ENCODE assay signal across 9 cellular contexts in the genomic region with DNA sequence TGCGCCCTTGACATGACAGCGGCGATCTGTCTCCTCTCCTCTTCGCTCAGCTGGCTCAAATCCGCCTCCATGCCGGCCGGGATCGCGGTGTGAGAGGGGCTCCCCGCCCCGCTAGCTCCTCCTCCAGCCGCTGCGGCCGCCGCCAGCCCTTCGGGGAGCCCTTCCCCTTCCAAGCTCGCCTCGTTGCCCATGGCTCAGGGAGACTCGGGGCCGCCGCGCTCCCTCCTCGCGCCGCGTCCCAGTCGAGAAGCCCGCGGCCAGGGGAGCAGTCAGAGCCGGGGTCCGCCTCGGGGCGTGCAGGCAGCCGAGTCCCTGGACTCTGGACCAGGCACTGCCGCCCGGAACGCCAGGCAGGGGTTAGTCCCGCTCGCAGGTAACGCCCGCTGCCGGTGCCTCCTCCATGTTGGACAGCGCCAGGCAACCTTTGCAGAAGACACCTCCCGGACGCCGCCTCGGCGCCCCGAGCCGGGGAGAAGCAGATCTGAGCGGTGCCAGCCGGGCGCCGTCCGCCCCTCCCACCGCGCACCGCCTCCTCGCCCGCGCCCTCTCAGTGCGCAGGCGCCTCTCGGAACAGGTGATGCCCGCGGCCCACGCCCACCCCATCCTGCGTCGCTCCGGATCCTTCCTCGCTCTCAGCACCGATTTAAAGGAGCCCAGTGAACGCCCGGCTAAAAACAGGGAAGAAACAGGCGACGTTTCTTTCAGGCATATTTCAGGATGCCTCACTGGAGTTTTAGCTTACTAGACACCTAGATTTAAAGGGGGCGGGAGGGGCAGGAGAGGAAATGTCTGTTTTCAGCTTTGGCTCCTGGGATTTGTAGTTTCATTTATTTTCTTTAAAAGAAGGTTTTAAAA. TPM values are rescaled to one million over a fixed set of nuclear protein-coding genes. Genes with fewer than 3 reads are reported as not detected.
DNase-seq lines count a peak whose midpoint lies in the region; ATAC-seq and TF ChIP-seq lines count a peak whose summit lies in the region.
"Had no signal": no experiment of that assay in that cellular context is flagged by ENCODE, and none has a peak within 500 bp of the region (broad histone marks: within the 10 kb centered on the region; RNA-seq: fewer than 3 reads in every experiment).

TSS of gene PCLO (minus strand) at position 483 of the 855 bp plus-strand sequence. CDS start at position 191, 292 bp downstream.

- peaks cover 8% of the 10 kb centered on the region for H3K27me3 Mint-ChIP-seq in activated B cell treated with CpG ODN at 0.5 μM for 24 hours

- no peaks in the 10 kb centered on the region for H3K36me3 ChIP-seq in liver (ENCODE audit: control insufficient read depth in 4 of 4, insufficient read depth in 3 of 4, low read depth in 1 of 4, low read length in 3 of 4)

- no peak within 1 kb of the TSS for H3K27ac ChIP-seq in liver (ENCODE audit: low read depth in 1 of 2, low read length in 2 of 2)

- no peaks in the 10 kb centered on the region for H3K9me3 ChIP-seq in liver (ENCODE audit: control insufficient read depth in 4 of 4, low read length in 3 of 4)

- peak within 1 kb of the TSS; percentile 62 for H3K4me3 Mint-ChIP-seq in activated B cell treated with CpG ODN at 0.5 μM for 24 hours

- TF ChIP-seq RAD21 in liver (IDR thresholded peaks at IDR 0.05), result no peak

- H3K4me1 Mint-ChIP-seq in activated B cell treated with CpG ODN at 0.5 μM for 24 hours, result peaks cover 5% of the 10 kb centered on the region

- no peaks in the 10 kb centered on the region for H3K9me3 Mint-ChIP-seq in activated B cell treated with CpG ODN at 0.5 μM for 24 hours

- H3K36me3 Mint-ChIP-seq in activated B cell treated with CpG ODN at 0.5 μM for 24 hours (ENCODE audit: low read depth), result no peaks in the 10 kb centered on the region

- H3K4me1 ChIP-seq in liver (ENCODE audit: control insufficient read depth in 4 of 4, insufficient read depth in 4 of 4, low read length in 3 of 4), result peaks cover 5 to 10% (median 6%) of the 10 kb centered on the region in 4 donors

- ATAC-seq in HG03095 (IDR thresholded peaks at IDR 0.05; ENCODE audit: unreplicated experiment), result peak; percentile 73
- ATAC-seq in activated B cell treated with CpG ODN at 0.5 μM for 24 hours (ENCODE audit: low read depth), result peak; percentile 80

- TF ChIP-seq CTCF in activated B cell treated with CpG ODN at 0.5 μM for 24 hours (IDR thresholded peaks at IDR 0.05) (no peak), liver (IDR thresholded peaks at IDR 0.05; ENCODE audit: low read depth, low read length, missing input control) (no peak)

- H3K27me3 ChIP-seq in liver (ENCODE audit: control insufficient read depth in 4 of 4, insufficient read depth in 4 of 4, low read length in 3 of 4), result peaks cover 0 to 2% (median 0%) of the 10 kb centered on the region in 4 donors

- CTCF ChIA-PET in activated B cell treated with CpG ODN at 0.5 μM for 24 hours (lab: Charles Lee), result no interaction called here

- H3K4me3 ChIP-seq in liver (ENCODE audit: low read depth in 1 of 3, low read length in 3 of 3), result peak within 1 kb of the TSS in 2 of 3 donors; percentile 9 to 61

- 2% methylated on average over 77 of the region's 77 CpGs for WGBS in liver

- no peak within 1 kb of the TSS for H3K27ac Mint-ChIP-seq in activated B cell treated with CpG ODN at 0.5 μM for 24 hours

- H3K9ac ChIP-seq in liver (ENCODE audit: low read depth in 1 of 2, low read length in 2 of 2), result no peak within 1 kb of the TSS

- peak; percentile 8 for DNase-seq in activated gamma-delta T cell (lab: John Stamatoyannopoulos, UW)
- no peak for DNase-seq in activated gamma-delta T cell treated with Interleukin-2 at 50 U/mL for 16 hours
- peak; percentile 93 for DNase-seq in NCI-H2171 (lab: John Stamatoyannopoulos, UW)
- DNase-seq in activated B cell treated with CpG ODN at 0.5 μM for 24 hours, result peak; percentile 21
- peak; percentile 43 for DNase-seq in dermis blood vessel endothelial cell
- DNase-seq in stimulated activated CD4-positive, alpha-beta T cell treated with anti-CD3 and anti-CD28 coated beads, Interleukin-4, amount 100 ng/mL, for 48 hours (ENCODE audit: low read depth in 2 of 2), result peak; percentile 28 to 34
- DNase-seq: DND-41 had no signal

- intact Hi-C loops in activated B cell treated with CpG ODN at 0.5 μM for 24 hours (cut with micrococcal nuclease), result no loop called here

- POLR2A ChIA-PET in activated B cell treated with CpG ODN at 0.5 μM for 24 hours (lab: Charles Lee), result no interaction called here

TF ChIP-seq in liver, 16 proteins besides CTCF, POLR2A, EP300 and RAD21:
- TF ChIP-seq FOXA2 (IDR thresholded peaks at IDR 0.05) (no peak), FOXA1 (IDR thresholded peaks at IDR 0.05) (no peak), GABPA (IDR thresholded peaks at IDR 0.05 in 1 of 2, conservative IDR thresholded peaks at IDR 0.05 in 1 of 2) (no peak), YY1 (IDR thresholded peaks at IDR 0.05) (no peak), MAX (IDR thresholded peaks at IDR 0.05) (no peak), REST (IDR thresholded peaks at IDR 0.05) (peak; percentile 86)

RNA-seq across cellular contexts. Expression of gene PCLO, which starts in this region (rescaled TPM):
- total RNA-seq in activated B cell treated with CpG ODN at 0.5 μM for 24 hours (0.05 and 0.07 TPM in 2 replicates), dermis blood vessel endothelial cell (3.7 and 5.7 TPM in 2 replicates), liver (1 to 10 TPM in 1 of 2 donors, under 1 TPM in 1; 0.84 to 1.1 TPM)
- polyA plus RNA-seq in liver, result under 1 TPM; 0.04 to 0.12 TPM

Comparison
In these comparisons a context has a peak if more than half of its experiments do, and no peak if none do; other contexts are left out.
1. Peak in DNase-seq and ATAC-seq in activated B cell treated with CpG ODN at 0.5 μM for 24 hours; RNA of the gene not detected or under 1 TPM.